ENCODE assay signal across 1 cellular context in genomic region chrX:152958524-152959465, GRCh38.
TF ChIP-seq lines count a peak whose summit lies in the region.

No MANE protein-coding gene starts in this region.

TF ChIP-seq in SK-N-SH, 30 proteins besides CTCF, POLR2A, EP300 and RAD21 (continued from another document):
- TF ChIP-seq, protein P1, sequence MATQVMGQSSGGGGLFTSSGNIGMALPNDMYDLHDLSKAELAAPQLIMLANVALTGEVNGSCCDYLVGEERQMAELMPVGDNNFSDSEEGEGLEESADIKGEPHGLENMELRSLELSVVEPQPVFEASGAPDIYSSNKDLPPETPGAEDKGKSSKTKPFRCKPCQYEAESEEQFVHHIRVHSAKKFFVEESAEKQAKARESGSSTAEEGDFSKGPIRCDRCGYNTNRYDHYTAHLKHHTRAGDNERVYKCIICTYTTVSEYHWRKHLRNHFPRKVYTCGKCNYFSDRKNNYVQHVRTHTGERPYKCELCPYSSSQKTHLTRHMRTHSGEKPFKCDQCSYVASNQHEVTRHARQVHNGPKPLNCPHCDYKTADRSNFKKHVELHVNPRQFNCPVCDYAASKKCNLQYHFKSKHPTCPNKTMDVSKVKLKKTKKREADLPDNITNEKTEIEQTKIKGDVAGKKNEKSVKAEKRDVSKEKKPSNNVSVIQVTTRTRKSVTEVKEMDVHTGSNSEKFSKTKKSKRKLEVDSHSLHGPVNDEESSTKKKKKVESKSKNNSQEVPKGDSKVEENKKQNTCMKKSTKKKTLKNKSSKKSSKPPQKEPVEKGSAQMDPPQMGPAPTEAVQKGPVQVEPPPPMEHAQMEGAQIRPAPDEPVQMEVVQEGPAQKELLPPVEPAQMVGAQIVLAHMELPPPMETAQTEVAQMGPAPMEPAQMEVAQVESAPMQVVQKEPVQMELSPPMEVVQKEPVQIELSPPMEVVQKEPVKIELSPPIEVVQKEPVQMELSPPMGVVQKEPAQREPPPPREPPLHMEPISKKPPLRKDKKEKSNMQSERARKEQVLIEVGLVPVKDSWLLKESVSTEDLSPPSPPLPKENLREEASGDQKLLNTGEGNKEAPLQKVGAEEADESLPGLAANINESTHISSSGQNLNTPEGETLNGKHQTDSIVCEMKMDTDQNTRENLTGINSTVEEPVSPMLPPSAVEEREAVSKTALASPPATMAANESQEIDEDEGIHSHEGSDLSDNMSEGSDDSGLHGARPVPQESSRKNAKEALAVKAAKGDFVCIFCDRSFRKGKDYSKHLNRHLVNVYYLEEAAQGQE (IDR thresholded peaks at IDR 0.05; ENCODE audit: low read depth, low read length) = no peak
- TF ChIP-seq SMC3 (IDR thresholded peaks at IDR 0.05; ENCODE audit: low read depth, low read length) (peak; percentile 84), GABPA (IDR thresholded peaks at IDR 0.05; ENCODE audit: low read depth) (peak; percentile 54), FOXJ3 (CRISPR knock-in tag; IDR thresholded peaks at IDR 0.05) (peak; percentile 18; the same call in 1 of the 2 replicates), NRF1 (IDR thresholded peaks at IDR 0.05; ENCODE audit: low read depth, low read length) (peak; percentile 76), CHD2 (IDR thresholded peaks at IDR 0.05; ENCODE audit: low read length, partially characterized antibody) (peak; percentile 77), TEAD4 (IDR thresholded peaks at IDR 0.05; ENCODE audit: borderline replicate concordance, insufficient read depth) (peak; percentile 97), ELF1 (IDR thresholded peaks at IDR 0.05) (peak; percentile 9; the same call in 1 of the 2 replicates), TAF1 (IDR thresholded peaks at IDR 0.05; ENCODE audit: borderline replicate concordance, low read depth, low read length) (no peak), YY1 (IDR thresholded peaks at IDR 0.05; ENCODE audit: low read depth) (peak; percentile 96), TCF12 (IDR thresholded peaks at IDR 0.05) (peak; percentile 27; the same call in 1 of the 2 replicates), FOSL2 (IDR thresholded peaks at IDR 0.05; ENCODE audit: borderline replicate concordance, low read depth) (no peak; the same call in 1 of the 2 replicates), ZBTB33 (IDR thresholded peaks at IDR 0.05; ENCODE audit: borderline replicate concordance, low read depth) (no peak), FOXM1 (IDR thresholded peaks at IDR 0.05; ENCODE audit: low read depth) (no peak), EZH2phosphoT487 (IDR thresholded peaks at IDR 0.05; ENCODE audit: borderline replicate concordance, low read depth) (no peak)
- TF ChIP-seq, protein P2, sequence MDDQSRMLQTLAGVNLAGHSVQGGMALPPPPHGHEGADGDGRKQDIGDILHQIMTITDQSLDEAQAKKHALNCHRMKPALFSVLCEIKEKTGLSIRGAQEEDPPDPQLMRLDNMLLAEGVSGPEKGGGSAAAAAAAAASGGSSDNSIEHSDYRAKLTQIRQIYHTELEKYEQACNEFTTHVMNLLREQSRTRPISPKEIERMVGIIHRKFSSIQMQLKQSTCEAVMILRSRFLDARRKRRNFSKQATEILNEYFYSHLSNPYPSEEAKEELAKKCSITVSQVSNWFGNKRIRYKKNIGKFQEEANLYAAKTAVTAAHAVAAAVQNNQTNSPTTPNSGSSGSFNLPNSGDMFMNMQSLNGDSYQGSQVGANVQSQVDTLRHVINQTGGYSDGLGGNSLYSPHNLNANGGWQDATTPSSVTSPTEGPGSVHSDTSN (IDR thresholded peaks at IDR 0.05) = no peak
- TF ChIP-seq, protein P3, sequence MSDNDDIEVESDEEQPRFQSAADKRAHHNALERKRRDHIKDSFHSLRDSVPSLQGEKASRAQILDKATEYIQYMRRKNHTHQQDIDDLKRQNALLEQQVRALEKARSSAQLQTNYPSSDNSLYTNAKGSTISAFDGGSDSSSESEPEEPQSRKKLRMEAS (IDR thresholded peaks at IDR 0.05; ENCODE audit: low read depth) = peak; percentile 66; the same call in 1 of the 2 replicates
TF ChIP-seq in SK-N-SH: peak in this region for 12.
